21 cellular contexts compared by ENCODE assay signal in the genomic region with DNA sequence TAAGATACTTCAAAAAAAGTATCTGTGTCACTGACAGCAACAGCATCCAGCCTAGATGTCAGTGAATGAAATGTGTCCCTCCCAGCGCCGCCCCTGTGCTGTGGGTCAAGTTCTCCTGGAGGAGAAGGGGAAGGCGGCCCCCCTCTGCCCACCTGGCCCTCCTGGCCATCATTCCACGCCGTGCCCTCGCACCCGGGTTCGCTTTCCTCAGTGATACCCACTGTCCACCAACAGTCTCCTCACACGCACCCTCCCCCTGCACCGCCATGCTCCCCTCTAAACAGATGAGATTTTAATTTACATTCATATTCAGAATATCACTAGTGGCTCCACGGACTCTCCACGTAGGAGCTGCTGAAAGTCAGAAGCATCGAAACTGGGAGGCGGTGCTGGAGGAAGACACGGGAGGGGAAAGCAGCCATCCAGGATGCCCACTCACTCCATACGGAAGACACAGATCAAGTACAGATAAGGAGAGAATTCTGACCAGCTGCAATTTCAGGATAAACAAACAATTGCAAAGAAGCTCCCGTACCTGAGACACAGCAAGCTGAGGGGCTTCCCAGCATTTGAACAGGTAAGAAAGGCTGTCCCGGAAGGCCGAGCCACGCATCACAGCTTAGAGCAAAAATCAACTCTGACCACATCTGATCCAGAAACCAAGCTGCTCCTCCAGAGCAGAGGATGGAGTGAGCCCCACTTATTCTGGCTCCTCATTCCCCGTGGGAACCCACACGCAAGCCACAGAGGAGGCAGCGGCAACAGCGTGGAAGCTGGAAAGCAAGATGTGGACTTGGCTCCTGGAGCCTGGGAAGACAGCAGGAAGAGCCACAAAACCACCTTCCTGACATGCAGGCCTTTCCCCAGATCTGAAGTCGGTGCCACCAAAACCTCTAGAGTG. TPM values are rescaled to one million over a fixed set of nuclear protein-coding genes. Genes with fewer than 3 reads are reported as not detected.
"Had no signal": no experiment of that assay in that cellular context is flagged by ENCODE, and none has a peak within 500 bp of the region (broad histone marks: within the 10 kb centered on the region; RNA-seq: fewer than 3 reads in every experiment).

No MANE protein-coding gene starts in this region.

- DNase-seq: activated CD4-positive, alpha-beta memory T cell treated with anti-CD3 and anti-CD28 coated beads for 36 hours; activated CD4-positive, alpha-beta T cell treated with anti-CD3 and anti-CD28 coated beads for 36 hours; activated effector memory CD4-positive, alpha-beta T cell treated with Interleukin-2 at 50 U/mL for 16 hours; activated naive CD4-positive, alpha-beta T cell treated with anti-CD3 and anti-CD28 coated beads, Interleukin-2, amount 10 ng/mL, durations not matched to agents 7 days and 5 days; activated T-cell treated with anti-CD3 and anti-CD28 coated beads, Interleukin-2, amount 50 U/mL, for 48 hours; amygdala; cortex of kidney; foreskin keratinocyte; hippocampal formation; mesenchymal stem cell; naive B cell; ovary; right cardiac atrium; stimulated activated CD4-positive, alpha-beta T cell treated with anti-CD3 and anti-CD28 coated beads, Interleukin-4, amount 100 ng/mL, for 4 hours; stimulated activated naive CD8-positive, alpha-beta T cell treated with anti-CD3 and anti-CD28 coated beads, Interleukin-15, amount 100 ng/mL, for 72 hours; T-helper 1 cell; T-helper 9 cell had no signal

- H3K27me3 ChIP-seq: cardiac muscle cell, foreskin keratinocyte, ovary, suprapubic skin, tibial nerve had no signal

- H3K9me3 ChIP-seq: ovary, psoas muscle, suprapubic skin had no signal

- H3K36me3 ChIP-seq: ovary had no signal

- H3K27ac ChIP-seq: cardiac muscle cell, foreskin keratinocyte, ovary, psoas muscle, suprapubic skin, tibial nerve had no signal

- H3K4me1 ChIP-seq: psoas muscle, suprapubic skin had no signal

- H3K4me3 ChIP-seq: cardiac muscle cell, ovary, psoas muscle, suprapubic skin, tibial nerve had no signal

- ATAC-seq: activated CD4-positive, alpha-beta T cell treated with anti-CD3 and anti-CD28 coated beads for 36 hours; foreskin keratinocyte; psoas muscle; stimulated activated naive CD8-positive, alpha-beta T cell treated with anti-CD3 and anti-CD28 coated beads, Interleukin-15, amount 100 ng/mL, for 72 hours had no signal

RNA-seq across cellular contexts. Expression of a gene that starts 49.7 kb away (rescaled TPM):
- total RNA-seq: activated CD4-positive, alpha-beta memory T cell treated with anti-CD3 and anti-CD28 coated beads for 36 hours had no signal
